ENCODE assay signal across 10 cellular contexts in the genomic region with DNA sequence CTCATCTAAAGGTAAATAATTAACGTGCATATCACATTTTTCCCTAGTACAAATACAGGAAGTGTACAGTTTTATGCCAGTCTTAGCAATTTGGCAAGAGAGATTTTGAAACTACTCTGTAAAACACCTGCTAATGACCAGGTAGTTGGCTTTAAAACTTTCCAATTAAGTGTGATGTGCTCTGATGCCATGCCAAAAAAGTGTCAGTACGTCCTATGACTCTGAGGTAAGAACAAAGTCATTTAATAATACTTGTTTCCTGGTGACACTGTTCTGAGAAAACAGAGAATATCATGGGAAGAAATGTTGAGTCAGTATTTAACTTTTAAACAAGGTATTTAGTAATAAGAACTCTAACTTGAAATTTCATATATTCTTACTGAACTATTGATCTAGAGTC. TPM values are rescaled to one million over a fixed set of nuclear protein-coding genes. Genes with fewer than 3 reads are reported as not detected.
DNase-seq lines count a peak whose midpoint lies in the region; ATAC-seq, FAIRE-seq and TF ChIP-seq lines count a peak whose summit lies in the region.
"Had no signal": no experiment of that assay in that cellular context is flagged by ENCODE, and none has a peak within 500 bp of the region (broad histone marks: within the 10 kb centered on the region; RNA-seq: fewer than 3 reads in every experiment).

No MANE protein-coding gene starts in this region.

- peak; percentile 45 to 51; a peak in 2 of 4 replicates for TF ChIP-seq EP300 in GM12878 (IDR thresholded peaks at IDR 0.05; ENCODE audit: borderline replicate concordance in 1 of 2, control insufficient read depth in 1 of 2, low read depth in 2 of 2, low read length in 2 of 2)

- TF ChIP-seq CTCF in GM12878 (IDR thresholded peaks at IDR 0.05 in 2 of 3, conservative IDR thresholded peaks at IDR 0.05 in 1 of 3; ENCODE audit: control insufficient read depth in 2 of 3, extremely low read depth in 1 of 3, insufficient read depth in 1 of 3, low read depth in 3 of 3, low read length in 3 of 3) (no peak), HFFc6 (IDR thresholded peaks at IDR 0.05) (no peak)

- CTCF ChIA-PET in GM12878 (lab: Yijun Ruan, JAX), result interaction anchor here (0.7 to 2.6 kb wide), 2 partner anchors 24 to 46 kb away, joined by 3 to 16 read pairs; no protein-coding TSS in a partner anchor
- CTCF ChIA-PET in activated CD4-positive, alpha-beta T cell treated with anti-CD3 and anti-CD28 coated beads, Interleukin-2, amount 10 ng/mL, durations not matched to agents 7 days and 5 days (lab: Charles Lee), result no interaction called here

- no peak for FAIRE-seq in GM12878 (lab: Jason Lieb, UNC)

- H3K9me3 Mint-ChIP-seq in HFFc6, result no peaks in the 10 kb centered on the region
- H3K9me3 Mint-ChIP-seq in activated CD4-positive, alpha-beta T cell treated with anti-CD3 and anti-CD28 coated beads, Interleukin-2, amount 10 ng/mL, durations not matched to agents 7 days and 5 days, result no peaks in the 10 kb centered on the region

- H3K27ac ChIP-seq in GM12878 (ENCODE audit: control insufficient read depth, insufficient read depth), result peak overlapping the region; percentile 29; the same call in 1 of the 2 replicates

- ATAC-seq in GM19324 (IDR thresholded peaks at IDR 0.05; ENCODE audit: low FRiP score, unreplicated experiment) (peak; percentile 29), HG03196 (IDR thresholded peaks at IDR 0.05; ENCODE audit: unreplicated experiment) (peak; percentile 34), GM12878 (peak; percentile 56)

- H2AFZ ChIP-seq in GM12878 (ENCODE audit: control insufficient read depth, low read depth, low read length), result no peak overlapping the region

- no peaks in the 10 kb centered on the region for H4K20me1 ChIP-seq in GM12878 (ENCODE audit: control insufficient read depth, insufficient read depth)

- 52% methylated on average over 2 of the region's 2 CpGs for WGBS in GM12878 (ENCODE audit: insufficient coverage, insufficient replicate concordance, low lambda C conversion rate, missing lambda C conversion rate)

- H3K4me1 Mint-ChIP-seq in HFFc6 (ENCODE audit: low read depth), result peaks cover 67% of the 10 kb centered on the region
- H3K4me1 Mint-ChIP-seq in activated CD4-positive, alpha-beta T cell treated with anti-CD3 and anti-CD28 coated beads, Interleukin-2, amount 10 ng/mL, durations not matched to agents 7 days and 5 days, result peaks cover 30% of the 10 kb centered on the region

- no peaks in the 10 kb centered on the region for H3K9me3 ChIP-seq in GM12878 (replicated peaks; ENCODE audit: control insufficient read depth, insufficient read depth, low read length)

- peaks cover 84% of the 10 kb centered on the region for H3K79me2 ChIP-seq in GM12878 (ENCODE audit: control insufficient read depth, insufficient read depth, low read length)

- TF ChIP-seq POLR2A in GM12878 (IDR thresholded peaks at IDR 0.05; ENCODE audit: low read depth, low read length), result no peak

- DNase-seq in GM12878 (ENCODE audit: low read depth, low spot score), result no peak
- DNase-seq in mucosa of gallbladder (ENCODE audit: low spot score), result peak; percentile 78
- DNase-seq in superior temporal gyrus (ENCODE audit: extremely low spot score), result no peak
- DNase-seq in HFFc6, result no peak
- no peak for DNase-seq in activated CD4-positive, alpha-beta T cell treated with anti-CD3 and anti-CD28 coated beads, Interleukin-2, amount 10 ng/mL, durations not matched to agents 7 days and 5 days
- no peak for DNase-seq in T-helper 1 cell
- DNase-seq: aorta, NCI-H1048 had no signal

- H3K4me3 ChIP-seq in GM12878, result no peak overlapping the region

- TF ChIP-seq RAD21 in GM12878 (IDR thresholded peaks at IDR 0.05; ENCODE audit: insufficient read depth, low read depth, low read length), result no peak

- H3K27ac Mint-ChIP-seq in HFFc6, result no peak overlapping the region
- no peak overlapping the region for H3K27ac Mint-ChIP-seq in activated CD4-positive, alpha-beta T cell treated with anti-CD3 and anti-CD28 coated beads, Interleukin-2, amount 10 ng/mL, durations not matched to agents 7 days and 5 days

- no peaks in the 10 kb centered on the region for H3K27me3 Mint-ChIP-seq in HFFc6 (ENCODE audit: insufficient read depth)
- H3K27me3 Mint-ChIP-seq in activated CD4-positive, alpha-beta T cell treated with anti-CD3 and anti-CD28 coated beads, Interleukin-2, amount 10 ng/mL, durations not matched to agents 7 days and 5 days, result no peaks in the 10 kb centered on the region

- no peaks in the 10 kb centered on the region for H3K27me3 ChIP-seq in GM12878 (replicated peaks in 1 of 2; ENCODE audit: control insufficient read depth in 2 of 2, insufficient read depth in 2 of 2, low read length in 1 of 2)

- H3K36me3 Mint-ChIP-seq in HFFc6 (ENCODE audit: low read depth), result no peaks in the 10 kb centered on the region
- H3K36me3 Mint-ChIP-seq in activated CD4-positive, alpha-beta T cell treated with anti-CD3 and anti-CD28 coated beads, Interleukin-2, amount 10 ng/mL, durations not matched to agents 7 days and 5 days (ENCODE audit: low read depth), result peaks cover 6% of the 10 kb centered on the region

- H3K36me3 ChIP-seq in GM12878 (ENCODE audit: control insufficient read depth in 2 of 2, insufficient read depth in 2 of 2, low read length in 1 of 2), result peaks cover 0 to 4% of the 10 kb centered on the region in 2 experiments; a peak in 1 of 4 replicates

- H3K4me1 ChIP-seq in GM12878 (ENCODE audit: control insufficient read depth, insufficient read depth, low read length), result peaks cover 15% of the 10 kb centered on the region

- H3K4me2 ChIP-seq in GM12878 (ENCODE audit: control insufficient read depth, insufficient read depth), result peak overlapping the region; percentile 38; the same call in 1 of the 2 replicates

- in situ Hi-C loops in GM12878 (cut with MboI), result no loop called here

- no peak overlapping the region for H3K4me3 Mint-ChIP-seq in HFFc6
- H3K4me3 Mint-ChIP-seq in activated CD4-positive, alpha-beta T cell treated with anti-CD3 and anti-CD28 coated beads, Interleukin-2, amount 10 ng/mL, durations not matched to agents 7 days and 5 days, result no peak overlapping the region

- intact Hi-C loops in GM12878 (cut with micrococcal nuclease; ENCODE audit: unreplicated experiment), result no loop called here

- RAD21 ChIA-PET in GM12878 (lab: Charles Lee; ENCODE audit: unreplicated experiment), result no interaction called here

- no TSS peak for BruUV-seq in GM12878 (replicated peaks; lab: Mats Ljungman, UMichigan)

- no peak overlapping the region for H3K9ac ChIP-seq in GM12878 (ENCODE audit: control insufficient read depth, insufficient read depth, low read length)

- SMC1A ChIA-PET in GM12878 (lab: Charles Lee; ENCODE audit: uncharacterized antibody, unreplicated experiment), result interaction anchor here (1.0 kb wide), 2 partner anchors 9 to 46 kb away, joined by 3 read pairs; no protein-coding TSS in a partner anchor

- POLR2A ChIA-PET in GM12878 (lab: Charles Lee), result interaction anchor here (1.5 kb wide), 1 partner anchor 26 kb away, joined by 5 read pairs; no protein-coding TSS in a partner anchor
- POLR2A ChIA-PET in activated CD4-positive, alpha-beta T cell treated with anti-CD3 and anti-CD28 coated beads, Interleukin-2, amount 10 ng/mL, durations not matched to agents 7 days and 5 days (lab: Charles Lee), result no interaction called here

TF ChIP-seq in GM12878, 131 proteins besides CTCF, POLR2A, EP300 and RAD21 (continues in another document):
- 0 out of 2 replicates have a peak, but pooled peaks have one; percentile 27 for TF ChIP-seq CREB1 (IDR thresholded peaks at IDR 0.05; ENCODE audit: low read depth)
- TF ChIP-seq, protein P1, sequence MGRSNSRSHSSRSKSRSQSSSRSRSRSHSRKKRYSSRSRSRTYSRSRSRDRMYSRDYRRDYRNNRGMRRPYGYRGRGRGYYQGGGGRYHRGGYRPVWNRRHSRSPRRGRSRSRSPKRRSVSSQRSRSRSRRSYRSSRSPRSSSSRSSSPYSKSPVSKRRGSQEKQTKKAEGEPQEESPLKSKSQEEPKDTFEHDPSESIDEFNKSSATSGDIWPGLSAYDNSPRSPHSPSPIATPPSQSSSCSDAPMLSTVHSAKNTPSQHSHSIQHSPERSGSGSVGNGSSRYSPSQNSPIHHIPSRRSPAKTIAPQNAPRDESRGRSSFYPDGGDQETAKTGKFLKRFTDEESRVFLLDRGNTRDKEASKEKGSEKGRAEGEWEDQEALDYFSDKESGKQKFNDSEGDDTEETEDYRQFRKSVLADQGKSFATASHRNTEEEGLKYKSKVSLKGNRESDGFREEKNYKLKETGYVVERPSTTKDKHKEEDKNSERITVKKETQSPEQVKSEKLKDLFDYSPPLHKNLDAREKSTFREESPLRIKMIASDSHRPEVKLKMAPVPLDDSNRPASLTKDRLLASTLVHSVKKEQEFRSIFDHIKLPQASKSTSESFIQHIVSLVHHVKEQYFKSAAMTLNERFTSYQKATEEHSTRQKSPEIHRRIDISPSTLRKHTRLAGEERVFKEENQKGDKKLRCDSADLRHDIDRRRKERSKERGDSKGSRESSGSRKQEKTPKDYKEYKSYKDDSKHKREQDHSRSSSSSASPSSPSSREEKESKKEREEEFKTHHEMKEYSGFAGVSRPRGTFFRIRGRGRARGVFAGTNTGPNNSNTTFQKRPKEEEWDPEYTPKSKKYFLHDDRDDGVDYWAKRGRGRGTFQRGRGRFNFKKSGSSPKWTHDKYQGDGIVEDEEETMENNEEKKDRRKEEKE (IDR thresholded peaks at IDR 0.05), result no peak
- TF ChIP-seq ATF7 (IDR thresholded peaks at IDR 0.05; ENCODE audit: low read depth), result peak; percentile 66
- no peak for TF ChIP-seq ZSCAN29 (IDR thresholded peaks at IDR 0.05)
- no peak for TF ChIP-seq JUNB (IDR thresholded peaks at IDR 0.05)

RNA-seq across cellular contexts. Expression of a gene that starts 9.6 kb away (rescaled TPM):
- total RNA-seq in GM12878 (2013; cell fraction: nucleolus; rRNA removed), result 30.2 and 36.1 TPM in 2 replicates
- 6.1 and 7.1 TPM in 2 replicates for total RNA-seq in GM12878 (2014; rRNA removed)
- total RNA-seq in GM12878 (2014; rRNA removed; fragmentation: Illumina TruSeq; extraction: Trizol), result 14.1 and 14.4 TPM in 2 replicates
- 16.7 and 17.0 TPM in 2 replicates for total RNA-seq in GM12878 (2021)
- 5.5 TPM for polyA plus RNA-seq in GM12878 (2011; ENCODE audit: low read depth)
- polyA plus RNA-seq in GM12878 (2011; rRNA removed), result 21.2 and 29.3 TPM in 2 replicates
- 9.6 and 12.6 TPM in 2 replicates for polyA plus RNA-seq in GM12878 (2011; cell fraction: cytosol; rRNA removed)
- 9.3 and 10.4 TPM in 2 replicates for polyA plus RNA-seq in GM12878 (2011; cell fraction: nucleus; rRNA removed)
- polyA plus RNA-seq in GM12878 (2012), result 5.3 and 5.4 TPM in 2 replicates
- polyA plus RNA-seq in GM12878 (2014; fragmentation: Illumina TruSeq; extraction: Trizol), result 15.5 and 17.9 TPM in 2 replicates
- 1 to 10 TPM; 2.0 to 2.1 TPM for polyA plus RNA-seq in GM12878 (2014; fragmentation: Nextera tagmentation; extraction: Ambion mirVana)
- polyA plus RNA-seq in GM12878 (2014; rRNA removed), result 5.1 and 6.3 TPM in 2 replicates
- polyA plus RNA-seq in GM12878 (2016; fragmentation: Nextera tagmentation; extraction: Ambion mirVana), result 1 to 10 TPM; 5.0 to 5.4 TPM
- polyA minus RNA-seq in GM12878 (2011; rRNA and poly(A)+ RNA removed), result 49.7 and 60.6 TPM in 2 replicates
- polyA minus RNA-seq in GM12878 (2011; cell fraction: cytosol; rRNA and poly(A)+ RNA removed), result 22.4 and 23.1 TPM in 2 replicates
- 15.2 and 24.7 TPM in 2 replicates for polyA minus RNA-seq in GM12878 (2011; cell fraction: nucleus; rRNA and poly(A)+ RNA removed)
- total RNA-seq in mucosa of gallbladder, result 97.1 TPM
- 10 to 100 TPM; 29.9 to 32.5 (median 31.5) TPM for total RNA-seq in HFFc6 (2021; fragmentation: NEBNext Ultra II Directional; extraction: Animal tissue kit (Norgen Biotek cat#: 25700))
- total RNA-seq in activated CD4-positive, alpha-beta T cell treated with anti-CD3 and anti-CD28 coated beads, Interleukin-2, amount 10 ng/mL, durations not matched to agents 7 days and 5 days, result 10 to 100 TPM; 10.9 to 13.4 TPM
